Comparison of ENCODE assay signal across 11 cellular contexts in genomic region chr12:125643055-125643454, GRCh38.
"Had no signal": no experiment of that assay in that cellular context is flagged by ENCODE, and none has a peak within 500 bp of the region (broad histone marks: within the 10 kb centered on the region; RNA-seq: fewer than 3 reads in every experiment).

No MANE protein-coding gene starts in this region.

- H3K4me3 ChIP-seq: GM23248, GM23338, HAP-1 had no signal

- FAIRE-seq: H1, H54 had no signal

- DNase-seq: GM23248, GOT3, H7, H9, HCEC 1CT, HFFc6 had no signal

- H3K4me1 ChIP-seq: HAP-1 had no signal

- H3K27ac ChIP-seq: GM23248 had no signal

- ATAC-seq: GM23338, HCT116 had no signal

- H3K4me2 ChIP-seq: GM23338 had no signal

- H3K9me3 ChIP-seq: HAP-1 had no signal

- H3K36me3 ChIP-seq: HAP-1 had no signal

- H2AFZ ChIP-seq: GM23248, GM23338 had no signal

- H3K9ac ChIP-seq: GM23248 had no signal
